1 cellular context compared by ENCODE assay signal in the genomic region with DNA sequence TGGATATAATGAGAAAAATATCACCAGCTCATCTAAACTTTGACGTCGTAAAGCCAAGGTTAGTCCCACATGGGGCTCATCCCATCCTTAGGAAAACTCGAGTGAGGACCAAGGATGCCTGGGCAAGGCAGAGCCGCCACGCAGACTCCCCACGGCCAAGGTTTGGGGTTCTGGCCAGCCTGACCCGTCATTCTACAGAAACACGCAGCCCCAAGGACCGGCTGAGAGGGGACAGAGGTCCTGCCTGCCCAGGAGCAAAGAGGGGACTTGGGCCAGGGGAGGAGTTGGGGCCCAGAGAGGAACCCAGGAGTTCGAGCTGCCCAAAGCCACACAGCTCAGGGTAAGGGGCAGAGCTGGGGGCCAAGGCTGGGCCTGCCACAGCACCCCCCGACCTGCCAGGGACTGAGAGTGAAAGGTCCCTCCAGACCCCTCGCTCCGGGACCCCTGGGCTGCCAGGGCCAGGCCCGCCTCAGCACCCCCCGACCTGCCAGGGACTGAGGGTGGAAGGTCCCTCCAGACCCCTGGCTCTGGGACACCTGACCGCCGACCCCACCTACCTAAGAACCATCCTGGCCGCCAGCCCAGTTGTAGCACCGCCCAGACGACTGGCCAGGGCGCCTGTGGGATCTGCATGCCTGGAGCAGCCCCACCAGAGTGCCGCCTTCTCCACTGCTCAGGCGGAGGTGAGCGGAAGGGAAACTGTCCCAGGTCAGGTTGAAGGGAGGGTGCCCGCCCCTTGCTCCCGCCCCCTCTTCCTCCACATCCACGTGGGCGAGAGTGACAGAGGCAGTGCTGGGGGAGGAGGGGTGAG.
TF ChIP-seq lines count a peak whose summit lies in the region.

A gene (minus strand): TSS at position 689 of the 811 bp plus-strand sequence. CDS start 56 bp downstream, at position 633.

TF ChIP-seq in SK-N-SH treated with all-trans-retinoic acid at 6 μM for 48 hours, 23 proteins besides CTCF, POLR2A, EP300 and RAD21 (continued from another document):
- TF ChIP-seq, protein P1, sequence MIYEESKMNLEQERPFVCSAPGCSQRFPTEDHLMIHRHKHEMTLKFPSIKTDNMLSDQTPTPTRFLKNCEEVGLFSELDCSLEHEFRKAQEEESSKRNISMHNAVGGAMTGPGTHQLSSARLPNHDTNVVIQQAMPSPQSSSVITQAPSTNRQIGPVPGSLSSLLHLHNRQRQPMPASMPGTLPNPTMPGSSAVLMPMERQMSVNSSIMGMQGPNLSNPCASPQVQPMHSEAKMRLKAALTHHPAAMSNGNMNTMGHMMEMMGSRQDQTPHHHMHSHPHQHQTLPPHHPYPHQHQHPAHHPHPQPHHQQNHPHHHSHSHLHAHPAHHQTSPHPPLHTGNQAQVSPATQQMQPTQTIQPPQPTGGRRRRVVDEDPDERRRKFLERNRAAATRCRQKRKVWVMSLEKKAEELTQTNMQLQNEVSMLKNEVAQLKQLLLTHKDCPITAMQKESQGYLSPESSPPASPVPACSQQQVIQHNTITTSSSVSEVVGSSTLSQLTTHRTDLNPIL (CRISPR knock-in tag; IDR thresholded peaks at IDR 0.05; ENCODE audit: low read depth), result no peak
- no peak for TF ChIP-seq BACH2 (CRISPR knock-in tag; IDR thresholded peaks at IDR 0.05; ENCODE audit: borderline replicate concordance)
- no peak for TF ChIP-seq RARB (CRISPR knock-in tag; IDR thresholded peaks at IDR 0.05)
- TF ChIP-seq ARNTL (CRISPR knock-in tag; IDR thresholded peaks at IDR 0.05; ENCODE audit: borderline replicate concordance, low read depth), result no peak
- TF ChIP-seq SNAI2 (CRISPR knock-in tag; IDR thresholded peaks at IDR 0.05), result no peak
- no peak for TF ChIP-seq ZNF70 (CRISPR knock-in tag; IDR thresholded peaks at IDR 0.05)
- TF ChIP-seq, protein P2, sequence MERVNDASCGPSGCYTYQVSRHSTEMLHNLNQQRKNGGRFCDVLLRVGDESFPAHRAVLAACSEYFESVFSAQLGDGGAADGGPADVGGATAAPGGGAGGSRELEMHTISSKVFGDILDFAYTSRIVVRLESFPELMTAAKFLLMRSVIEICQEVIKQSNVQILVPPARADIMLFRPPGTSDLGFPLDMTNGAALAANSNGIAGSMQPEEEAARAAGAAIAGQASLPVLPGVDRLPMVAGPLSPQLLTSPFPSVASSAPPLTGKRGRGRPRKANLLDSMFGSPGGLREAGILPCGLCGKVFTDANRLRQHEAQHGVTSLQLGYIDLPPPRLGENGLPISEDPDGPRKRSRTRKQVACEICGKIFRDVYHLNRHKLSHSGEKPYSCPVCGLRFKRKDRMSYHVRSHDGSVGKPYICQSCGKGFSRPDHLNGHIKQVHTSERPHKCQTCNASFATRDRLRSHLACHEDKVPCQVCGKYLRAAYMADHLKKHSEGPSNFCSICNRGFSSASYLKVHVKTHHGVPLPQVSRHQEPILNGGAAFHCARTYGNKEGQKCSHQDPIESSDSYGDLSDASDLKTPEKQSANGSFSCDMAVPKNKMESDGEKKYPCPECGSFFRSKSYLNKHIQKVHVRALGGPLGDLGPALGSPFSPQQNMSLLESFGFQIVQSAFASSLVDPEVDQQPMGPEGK (CRISPR knock-in tag; IDR thresholded peaks at IDR 0.05; ENCODE audit: borderline replicate concordance), result no peak
- TF ChIP-seq TCF4 (CRISPR knock-in tag; IDR thresholded peaks at IDR 0.05; ENCODE audit: borderline replicate concordance), result no peak
- TF ChIP-seq OSR1 (CRISPR knock-in tag; IDR thresholded peaks at IDR 0.05), result no peak
